26 cellular contexts compared by ENCODE assay signal in genomic region chr6:29953706-29954105, GRCh38. TPM values are rescaled to one million over a fixed set of nuclear protein-coding genes. Genes with fewer than 3 reads are reported as not detected.
DNase-seq lines count a peak whose midpoint lies in the region; ATAC-seq and TF ChIP-seq lines count a peak whose summit lies in the region.
"Had no signal": no experiment of that assay in that cellular context is flagged by ENCODE, and none has a peak within 500 bp of the region (broad histone marks: within the 10 kb centered on the region; RNA-seq: fewer than 3 reads in every experiment).

No MANE protein-coding gene starts in this region.

- peak overlapping the region; percentile 65 for H3K27ac ChIP-seq in RWPE2 (ENCODE audit: poor library complexity, severe bottlenecking)
- no peak overlapping the region for H3K27ac ChIP-seq in WERI-Rb-1
- H3K27ac ChIP-seq: 22Rv1, body of pancreas, lower lobe of right lung, Peyer's patch had no signal

- no peaks in the 10 kb centered on the region for H3K27me3 ChIP-seq in RWPE2 (ENCODE audit: insufficient read depth, poor library complexity, severe bottlenecking)
- H3K27me3 ChIP-seq in WERI-Rb-1 (ENCODE audit: insufficient read depth, low read depth, severe bottlenecking): no peaks in the 10 kb centered on the region
- H3K27me3 ChIP-seq: body of pancreas, gastroesophageal sphincter, Peyer's patch had no signal

- no peak overlapping the region for H3K4me3 ChIP-seq in RWPE2 (ENCODE audit: severe bottlenecking)
- no peak overlapping the region for H3K4me3 ChIP-seq in WERI-Rb-1 (ENCODE audit: low read depth, low read length)
- H3K4me3 ChIP-seq: body of pancreas, gastroesophageal sphincter, lower lobe of right lung, Peyer's patch had no signal

- H3K4me1 ChIP-seq in RWPE2 (ENCODE audit: insufficient read depth, poor library complexity, severe bottlenecking): peaks cover 14% of the 10 kb centered on the region
- H3K4me1 ChIP-seq: body of pancreas, Peyer's patch had no signal

- DNase-seq in NCI-H82 (lab: John Stamatoyannopoulos, UW): peak; percentile 54
- no peak for DNase-seq in NCI-H82 treated with DMSO at 0.1 percent for 48 hours (lab: John Stamatoyannopoulos, UW; ENCODE audit: unreplicated experiment)
- no peak for DNase-seq in RWPE2 (ENCODE audit: low spot score)
- peak; percentile 55 for DNase-seq in myocyte (ENCODE audit: low read depth)
- no peak for DNase-seq in WERI-Rb-1
- DNase-seq in OCI-M2 (lab: John Stamatoyannopoulos, UW; ENCODE audit: unreplicated experiment): no peak
- DNase-seq: activated CD4-positive, alpha-beta memory T cell treated with anti-CD3 and anti-CD28 coated beads, Interleukin-2, amount 10 ng/mL, durations not matched to agents 7 days and 5 days; activated CD8-positive, alpha-beta memory T cell treated with anti-CD3 and anti-CD28 coated beads, Interleukin-2, amount 50 U/mL, for 4 hours; activated naive CD4-positive, alpha-beta T cell treated with anti-CD3 and anti-CD28 coated beads, Interleukin-2, amount 10 ng/mL, durations not matched to agents 7 days and 5 days; body of pancreas; DND-41; KBM-7; lower lobe of right lung; natural killer cell; NCI-H1417; NCI-H2029 treated with DMSO at 0.1 percent for 48 hours; NCI-H524; occipital lobe; Peyer's patch; stimulated activated naive B cell treated with anti-CD40 and anti-IgM and Interleukin-4, amounts not matched to agents 10 μg/mL and 1 μg/mL and 100 μg/mL, for 72 hours; T-helper 1 cell had no signal

- H3K36me3 ChIP-seq in RWPE2 (ENCODE audit: low read depth): no peaks in the 10 kb centered on the region
- no peaks in the 10 kb centered on the region for H3K36me3 ChIP-seq in WERI-Rb-1
- H3K36me3 ChIP-seq: lower lobe of right lung, Peyer's patch had no signal

- H3K9me3 ChIP-seq in RWPE2 (ENCODE audit: severe bottlenecking) (no peaks in the 10 kb centered on the region), WERI-Rb-1 (ENCODE audit: severe bottlenecking) (no peaks in the 10 kb centered on the region)
- H3K9me3 ChIP-seq: body of pancreas, gastroesophageal sphincter, lower lobe of right lung, Peyer's patch had no signal

- ATAC-seq in RWPE2 (ENCODE audit: low read depth): no peak
- ATAC-seq in GM18873 (IDR thresholded peaks at IDR 0.05; ENCODE audit: low FRiP score, unreplicated experiment): no peak
- no peak for ATAC-seq in GM21447 (IDR thresholded peaks at IDR 0.05; ENCODE audit: unreplicated experiment)
- ATAC-seq: activated CD4-positive, CD25-positive, alpha-beta regulatory T cell treated with anti-CD3 and anti-CD28 coated beads, Interleukin-2, amount 50 U/mL, for 24 hours; gastroesophageal sphincter; natural killer cell; stimulated activated naive B cell treated with anti-CD40 and anti-IgM and Interleukin-4, amounts not matched to agents 10 μg/mL and 1 μg/mL and 100 μg/mL, for 72 hours had no signal

- no peak for TF ChIP-seq CTCF in RWPE2 (IDR thresholded peaks at IDR 0.05; ENCODE audit: poor library complexity, severe bottlenecking)
- no peak for TF ChIP-seq CTCF in WERI-Rb-1 (IDR thresholded peaks at IDR 0.05; ENCODE audit: low read depth, low read length)

RNA-seq across cellular contexts. Expression of gene HLA-A, which starts 11.4 kb away (rescaled TPM):
- 1,062 and 1,076 TPM in 2 replicates for total RNA-seq in myocyte
- 656 TPM for polyA plus RNA-seq in myocyte (2012)

Comparison
In these comparisons a context has a peak if more than half of its experiments do, and no peak if none do; other contexts are left out.
1. DNase-seq: peak in NCI-H82 (single experiment) and myocyte (single experiment); none in NCI-H82 treated with DMSO at 0.1 percent for 48 hours (single experiment), RWPE2 (single experiment), WERI-Rb-1 (single experiment) and OCI-M2 (single experiment).